17 cellular contexts compared by ENCODE assay signal in the genomic region with DNA sequence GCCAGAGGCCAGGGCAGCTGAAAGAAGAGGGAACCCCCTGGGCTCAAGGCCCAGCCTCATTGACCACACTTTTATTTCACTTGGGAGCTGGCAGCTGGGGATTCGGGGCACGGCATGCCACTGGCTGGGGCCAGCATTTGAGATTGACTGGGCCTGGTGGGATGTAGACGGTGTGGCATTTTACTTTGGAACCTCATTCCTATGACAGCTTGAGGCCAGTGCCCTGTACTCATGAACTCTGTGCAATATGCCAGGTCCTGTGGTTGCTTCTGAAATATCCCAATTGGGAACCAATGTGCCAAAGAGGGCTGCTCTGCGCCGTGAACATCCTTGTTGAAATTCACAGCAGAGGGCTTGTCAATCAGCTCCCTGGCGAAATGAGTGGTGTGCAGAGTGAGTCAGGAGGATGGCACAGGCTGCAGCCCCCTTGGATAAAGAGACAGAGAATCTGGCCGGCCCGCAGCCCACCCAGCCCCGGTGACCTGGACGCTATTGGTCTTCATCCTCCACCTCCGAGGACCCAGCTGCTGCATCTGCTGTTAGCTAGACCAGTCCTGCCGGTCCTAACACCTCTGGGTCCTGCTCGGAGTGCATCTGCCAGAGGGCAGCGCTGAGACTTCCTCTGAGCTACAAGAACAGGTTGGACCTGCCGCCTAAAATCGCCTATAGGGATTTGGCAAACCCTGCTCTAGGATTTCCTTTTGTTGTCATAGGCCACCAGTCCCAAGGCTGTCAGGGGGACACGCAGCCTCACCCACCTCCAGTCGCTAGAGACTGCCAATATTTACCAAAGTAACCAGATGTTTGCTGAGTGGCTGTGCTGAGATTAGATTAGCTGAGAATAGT. TPM values are rescaled to one million over a fixed set of nuclear protein-coding genes. Genes with fewer than 3 reads are reported as not detected.
DNase-seq lines count a peak whose midpoint lies in the region; ATAC-seq and TF ChIP-seq lines count a peak whose summit lies in the region.
"Had no signal": no experiment of that assay in that cellular context is flagged by ENCODE, and none has a peak within 500 bp of the region (broad histone marks: within the 10 kb centered on the region; RNA-seq: fewer than 3 reads in every experiment).

No MANE protein-coding gene starts in this region.

- H3K36me3 Mint-ChIP-seq in natural killer cell: no peaks in the 10 kb centered on the region

- H3K36me3 ChIP-seq in hepatocyte (replicated peaks; ENCODE audit: insufficient read depth, low read depth): no peaks in the 10 kb centered on the region
- no peaks in the 10 kb centered on the region for H3K36me3 ChIP-seq in prostate gland
- H3K36me3 ChIP-seq: esophagus squamous epithelium, heart right ventricle, uterus had no signal

- no peaks in the 10 kb centered on the region for H3K9me2 ChIP-seq in hepatocyte (replicated peaks; ENCODE audit: insufficient read depth)

- H3K27me3 ChIP-seq in hepatocyte (peaks cover 4% of the 10 kb centered on the region), prostate gland (replicated peaks; ENCODE audit: insufficient read depth) (no peaks in the 10 kb centered on the region)
- H3K27me3 ChIP-seq: esophagus squamous epithelium, heart right ventricle, uterus had no signal

- TF ChIP-seq CTCF in hepatocyte (IDR thresholded peaks at IDR 0.05; ENCODE audit: poor library complexity): no peak
- TF ChIP-seq CTCF in prostate gland (IDR thresholded peaks at IDR 0.05): peak in 2 of 4 experiments; percentile 25 to 28
- TF ChIP-seq CTCF in natural killer cell (IDR thresholded peaks at IDR 0.05): no peak

- H3K4me3 Mint-ChIP-seq in natural killer cell: no peak overlapping the region
- H3K4me3 Mint-ChIP-seq: stimulated activated memory B cell treated with anti-CD40 and anti-IgM and Interleukin-4, amounts not matched to agents 10 μg/mL and 1 μg/mL and 100 μg/mL, for 72 hours had no signal

- DNase-seq in NCI-H2171 treated with DMSO at 0.1 percent for 48 hours (lab: John Stamatoyannopoulos, UW): peak; percentile 17
- no peak for DNase-seq in NCI-H2171 (lab: John Stamatoyannopoulos, UW)
- DNase-seq in NCI-H2081 treated with DMSO at 0.1 percent for 48 hours (lab: John Stamatoyannopoulos, UW): peak; percentile 49
- DNase-seq in hepatocyte (ENCODE audit: low spot score): peak; percentile 41
- DNase-seq in prostate gland (ENCODE audit: low spot score): peak; percentile 80
- DNase-seq in natural killer cell: no peak
- no peak for DNase-seq in GM03348 (ENCODE audit: low spot score)
- no peak for DNase-seq in mucosa of gallbladder (ENCODE audit: low spot score)
- DNase-seq: activated CD4-positive, alpha-beta T cell treated with anti-CD3 and anti-CD28 coated beads, Interleukin-2, amount 50 U/mL, for 1 hour; activated T-cell treated with anti-CD3 and anti-CD28 coated beads, Interleukin-2, amount 50 U/mL, for 48 hours; esophagus squamous epithelium; heart right ventricle; left ventricle myocardium superior; uterus had no signal

- no peak for ATAC-seq in natural killer cell
- ATAC-seq: left ventricle myocardium superior; stimulated activated memory B cell treated with anti-CD40 and anti-IgM and Interleukin-4, amounts not matched to agents 10 μg/mL and 1 μg/mL and 100 μg/mL, for 72 hours had no signal

- WGBS in hepatocyte (ENCODE audit: low lambda C conversion rate, missing lambda C conversion rate): 57% methylated on average over 18 of the region's 18 CpGs
- WGBS in prostate gland: 75% methylated on average over 14 of the region's 18 CpGs

- no peaks in the 10 kb centered on the region for H3K27me3 Mint-ChIP-seq in natural killer cell (ENCODE audit: low read depth in 2 of 2)
- H3K27me3 Mint-ChIP-seq: stimulated activated memory B cell treated with anti-CD40 and anti-IgM and Interleukin-4, amounts not matched to agents 10 μg/mL and 1 μg/mL and 100 μg/mL, for 72 hours had no signal

- no peaks in the 10 kb centered on the region for H3K79me2 ChIP-seq in hepatocyte

- peaks cover 15 to 35% of the 10 kb centered on the region in 2 donors for H3K4me1 Mint-ChIP-seq in natural killer cell

- H2AFZ ChIP-seq in hepatocyte: no peak overlapping the region

- H3K4me1 ChIP-seq in hepatocyte (ENCODE audit: insufficient read depth) (peaks cover 19% of the 10 kb centered on the region), prostate gland (replicated peaks) (peaks cover 3% of the 10 kb centered on the region)

- no peaks in the 10 kb centered on the region for H4K20me1 ChIP-seq in hepatocyte (ENCODE audit: insufficient read depth, poor library complexity, severe bottlenecking)

- no peak overlapping the region for H3K27ac Mint-ChIP-seq in natural killer cell
- H3K27ac Mint-ChIP-seq: stimulated activated memory B cell treated with anti-CD40 and anti-IgM and Interleukin-4, amounts not matched to agents 10 μg/mL and 1 μg/mL and 100 μg/mL, for 72 hours had no signal

- no peak for TF ChIP-seq POLR2A in prostate gland (IDR thresholded peaks at IDR 0.05)

- no peaks in the 10 kb centered on the region for H3K9me3 ChIP-seq in hepatocyte (ENCODE audit: low read depth)
- H3K9me3 ChIP-seq in prostate gland: no peaks in the 10 kb centered on the region
- H3K9me3 ChIP-seq: esophagus squamous epithelium, heart right ventricle, uterus had no signal

- H3K4me3 ChIP-seq in hepatocyte (no peak overlapping the region), prostate gland (no peak overlapping the region)
- H3K4me3 ChIP-seq: coronary artery, esophagus squamous epithelium, heart right ventricle, uterus had no signal

- intact Hi-C loops in prostate gland (cut with DNase I) (no loop called here), natural killer cell (cut with micrococcal nuclease) (no loop called here)

- H3K27ac ChIP-seq in hepatocyte (peak overlapping the region; percentile 77), prostate gland (peak overlapping the region in 1 of 2 donors; percentile 12)
- H3K27ac ChIP-seq: coronary artery, heart right ventricle, RWPE1, uterus had no signal

- peak overlapping the region; percentile 3 for H3K4me2 ChIP-seq in hepatocyte

- H3K9me3 Mint-ChIP-seq in natural killer cell: no peaks in the 10 kb centered on the region
- H3K9me3 Mint-ChIP-seq: stimulated activated memory B cell treated with anti-CD40 and anti-IgM and Interleukin-4, amounts not matched to agents 10 μg/mL and 1 μg/mL and 100 μg/mL, for 72 hours had no signal

RNA-seq across cellular contexts. Expression of a gene that starts 58.0 kb away (rescaled TPM):
- 14.0 and 17.8 TPM in 2 replicates for total RNA-seq in hepatocyte
- 21.8 and 23.4 TPM in 2 replicates for polyA plus RNA-seq in hepatocyte
- 10 to 100 TPM; 31.6 to 38.1 TPM for total RNA-seq in prostate gland
- total RNA-seq in natural killer cell: 10 to 100 TPM; 42.6 to 66.5 (median 64.4) TPM
- total RNA-seq in mucosa of gallbladder: 54.8 TPM

Comparison
In these comparisons a context has a peak if more than half of its experiments do, and no peak if none do; other contexts are left out.
1. DNase-seq: peak in NCI-H2171 treated with DMSO at 0.1 percent for 48 hours (single experiment), NCI-H2081 treated with DMSO at 0.1 percent for 48 hours (single experiment), hepatocyte (single experiment) and prostate gland (single experiment); none in NCI-H2171 (single experiment), natural killer cell (single experiment), GM03348 (single experiment) and mucosa of gallbladder (single experiment).